ENCODE assay signal across 19 cellular contexts in the genomic region with DNA sequence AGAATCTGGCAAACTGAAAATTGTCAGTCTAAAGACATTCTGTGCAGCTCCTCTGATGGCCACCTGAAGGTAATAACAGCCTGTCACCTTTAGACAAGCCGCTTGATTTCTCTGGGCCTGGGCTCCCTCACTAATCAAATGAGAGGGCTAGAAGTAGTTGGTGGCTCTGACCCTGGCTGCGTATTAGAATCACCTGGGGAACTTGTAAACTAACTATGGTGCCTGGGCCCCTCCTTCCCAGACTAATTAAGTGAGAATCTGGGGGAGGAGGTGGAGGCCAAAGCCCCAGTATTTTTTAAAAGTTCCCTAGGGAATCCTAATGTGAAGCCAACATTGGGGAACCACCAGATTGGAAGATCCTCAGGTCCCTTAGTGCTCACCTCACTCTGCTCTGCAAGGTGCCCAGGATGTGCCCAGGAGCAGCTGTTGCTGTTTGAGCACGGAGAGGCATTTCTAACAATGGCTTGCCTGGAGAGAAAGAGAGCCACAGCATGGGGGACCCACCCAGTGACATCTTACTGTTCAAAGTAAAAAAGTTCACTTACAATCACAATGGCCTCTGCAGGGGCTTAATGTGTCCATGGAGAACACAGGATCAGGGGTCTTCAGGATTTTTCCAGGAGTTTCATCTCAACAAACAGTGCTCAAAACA.
DNase-seq lines count a peak whose midpoint lies in the region; ATAC-seq and TF ChIP-seq lines count a peak whose summit lies in the region.
"Had no signal": no experiment of that assay in that cellular context is flagged by ENCODE, and none has a peak within 500 bp of the region (broad histone marks: within the 10 kb centered on the region; RNA-seq: fewer than 3 reads in every experiment).

No MANE protein-coding gene starts in this region.

- H4K20me1 ChIP-seq in H9 (ENCODE audit: control insufficient read depth, insufficient read depth, insufficient read length) (no peaks in the 10 kb centered on the region), neural progenitor cell (ENCODE audit: low read depth) (no peaks in the 10 kb centered on the region)

- H3K4me1 ChIP-seq in H9 (ENCODE audit: insufficient read depth, low read length) (0 out of 2 replicates have a peak, but pooled peaks cover 3% of the 10 kb centered on the region), neural progenitor cell (peaks cover 22% of the 10 kb centered on the region), testis (peaks cover 3% of the 10 kb centered on the region)
- H3K4me1 ChIP-seq: A549 had no signal

- ATAC-seq in HG03571 (IDR thresholded peaks at IDR 0.05; ENCODE audit: unreplicated experiment): no peak
- ATAC-seq: A549 had no signal

- H3F3A ChIP-seq in neural progenitor cell (ENCODE audit: low read depth): peaks cover 12% of the 10 kb centered on the region

- no peak overlapping the region for H2BK15ac ChIP-seq in H9 (ENCODE audit: low read depth, low read length)

- no peak overlapping the region for H2BK5ac ChIP-seq in H9 (ENCODE audit: insufficient read length, low read length)

- no peak overlapping the region for H2AK5ac ChIP-seq in H9 (ENCODE audit: insufficient read length, low read length)

- H3K4me1 Mint-ChIP-seq in H9: peaks cover 43 to 50% of the 10 kb centered on the region in 2 experiments
- H3K4me1 Mint-ChIP-seq in neural progenitor cell: peaks cover 8% of the 10 kb centered on the region

- H4K91ac ChIP-seq in H9 (ENCODE audit: insufficient read length, low read depth, low read length): no peak overlapping the region

- no peak overlapping the region for H3K14ac ChIP-seq in H9 (ENCODE audit: insufficient read depth, low read length)

- H2BK12ac ChIP-seq in H9 (ENCODE audit: insufficient read length, low read depth, low read length): no peak overlapping the region

- H2AFZ ChIP-seq in H9 (ENCODE audit: low read length) (no peak overlapping the region), neural progenitor cell (replicated peaks) (no peak overlapping the region)

- H3K4ac ChIP-seq in H9 (ENCODE audit: low read depth, low read length): no peak overlapping the region

- no peak overlapping the region for H3K18ac ChIP-seq in H9 (ENCODE audit: insufficient read length, low read depth, low read length)

- H3K27me3 ChIP-seq in H9 (ENCODE audit: insufficient read depth, low read length) (no peaks in the 10 kb centered on the region), neural progenitor cell (no peaks in the 10 kb centered on the region), testis (no peaks in the 10 kb centered on the region)
- H3K27me3 ChIP-seq: SJCRH30 had no signal

- H3K4me2 ChIP-seq in H9 (ENCODE audit: insufficient read depth, insufficient read length, low read length): no peak overlapping the region
- H3K4me2 ChIP-seq in neural progenitor cell: no peak overlapping the region
- H3K4me2 ChIP-seq: A549 had no signal

- DNase-seq in H9: peak; percentile 67
- DNase-seq in NCI-H69 (lab: John Stamatoyannopoulos, UW): peak; percentile 76
- DNase-seq in iPS DF 19.7 (ENCODE audit: low read depth, low spot score): peak; percentile 65
- DNase-seq in neural progenitor cell (ENCODE audit: low spot score): peak; percentile 45
- no peak for DNase-seq in testis
- no peak for DNase-seq in SK-N-DZ (ENCODE audit: low spot score)
- DNase-seq in SHP77 (lab: John Stamatoyannopoulos, UW): no peak
- DNase-seq: EL, HCEC 1CT, MV-4-11, NCI-H1105 treated with DMSO at 0.1 percent for 48 hours, NCI-H187, NCI-H748 treated with DMSO at 0.1 percent for 48 hours, SJCRH30 had no signal

- H4K5ac ChIP-seq in H9 (ENCODE audit: insufficient read length, low read depth, low read length): no peak overlapping the region

- H3K9ac ChIP-seq in H9 (ENCODE audit: extremely low read depth, insufficient read length, low read length) (no peak overlapping the region), neural progenitor cell (no peak overlapping the region)

- TF ChIP-seq POLR2A in testis (IDR thresholded peaks at IDR 0.05): no peak

- H3K27me3 Mint-ChIP-seq in H9 (ENCODE audit: low read depth) (peaks cover 17% of the 10 kb centered on the region), neural progenitor cell (ENCODE audit: insufficient read depth, low read depth) (peaks cover 6% of the 10 kb centered on the region)
- H3K27me3 Mint-ChIP-seq: B cell had no signal

- no peaks in the 10 kb centered on the region for H3K36me3 ChIP-seq in neural progenitor cell
- no peaks in the 10 kb centered on the region for H3K36me3 ChIP-seq in testis (ENCODE audit: low read depth, missing control alignments)
- H3K36me3 ChIP-seq: SJCRH30 had no signal

- intact Hi-C loops in testis (cut with DNase I; ENCODE audit: low total_unique reads): no loop called here

- H3K23me2 ChIP-seq in H9 (ENCODE audit: insufficient read length, low read depth, low read length, poor library complexity, severe bottlenecking): no peaks in the 10 kb centered on the region

- H3K79me1 ChIP-seq in H9 (ENCODE audit: insufficient read depth, low read depth, low read length, poor library complexity, severe bottlenecking): no peaks in the 10 kb centered on the region

- WGBS in H9 (ENCODE audit: extremely low coverage, insufficient read length, low lambda C conversion rate): no CpG with 5 or more reads among the region's 3 CpGs
- whole genome bisulfite sequencing in testis, 2 donors: 97 to 99% methylated on average over 3 of the region's 3 CpGs

- no peak overlapping the region for H2BK20ac ChIP-seq in H9 (ENCODE audit: low read depth, low read length, poor library complexity, severe bottlenecking)

- H3K27ac ChIP-seq in H9 (ENCODE audit: insufficient read length, low read depth, low read length): no peak overlapping the region
- no peak overlapping the region for H3K27ac ChIP-seq in neural progenitor cell
- H3K27ac ChIP-seq in testis: no peak overlapping the region
- H3K27ac ChIP-seq: A549, SJCRH30 had no signal

- no peaks in the 10 kb centered on the region for H3K9me3 ChIP-seq in H9 (ENCODE audit: control insufficient read depth, low read depth, low read length)
- H3K9me3 ChIP-seq in neural progenitor cell (ENCODE audit: low read depth): no peaks in the 10 kb centered on the region
- H3K9me3 ChIP-seq in testis: no peaks in the 10 kb centered on the region
- H3K9me3 ChIP-seq: A549, SJCRH30 had no signal

- H3K79me2 ChIP-seq in H9 (ENCODE audit: insufficient read depth, low read length) (no peaks in the 10 kb centered on the region), neural progenitor cell (ENCODE audit: low read depth) (no peaks in the 10 kb centered on the region)

- H3K4me3 ChIP-seq in neural progenitor cell (no peak overlapping the region), testis (no peak overlapping the region)
- H3K4me3 ChIP-seq: A549, SJCRH30 had no signal

- H3K4me3 Mint-ChIP-seq in H9: no peak overlapping the region
- no peak overlapping the region for H3K4me3 Mint-ChIP-seq in neural progenitor cell
- H3K4me3 Mint-ChIP-seq: B cell, CD14-positive monocyte, IgD-negative memory B cell had no signal

- no peak overlapping the region for H4K8ac ChIP-seq in H9 (replicated peaks; ENCODE audit: insufficient read length, low read depth, low read length)

- H3K27ac Mint-ChIP-seq in H9 (peak overlapping the region; percentile 38 to 53 (median 49); a peak in 3 of 7 replicates), neural progenitor cell (no peak overlapping the region)
- H3K27ac Mint-ChIP-seq: B cell, CD14-positive monocyte, IgD-negative memory B cell had no signal

- H3T11ph ChIP-seq in H9 (ENCODE audit: low read length): no peak overlapping the region

- no peak overlapping the region for H2BK120ac ChIP-seq in H9 (ENCODE audit: low read depth, low read length, poor library complexity, severe bottlenecking)

- no peak overlapping the region for H3K56ac ChIP-seq in H9 (ENCODE audit: insufficient read length, low read depth, low read length)

- H3K23ac ChIP-seq in H9 (ENCODE audit: insufficient read length, low read depth, low read length): no peak overlapping the region

- H3K9me3 Mint-ChIP-seq in H9 (peaks cover 19 to 31% of the 10 kb centered on the region in 2 experiments), neural progenitor cell (peaks cover 12% of the 10 kb centered on the region)
- H3K9me3 Mint-ChIP-seq: IgD-negative memory B cell had no signal

- H3K36me3 Mint-ChIP-seq in H9 (ENCODE audit: insufficient read depth in 1 of 3, low read depth in 3 of 3) (peaks cover 0 to 30% (median 27%) of the 10 kb centered on the region in 3 experiments; a peak in 5 of 7 replicates), neural progenitor cell (no peaks in the 10 kb centered on the region)
- H3K36me3 Mint-ChIP-seq: CD14-positive monocyte had no signal

- TF ChIP-seq CTCF in H9 (conservative IDR thresholded peaks at IDR 0.05): no peak
- TF ChIP-seq CTCF in neural progenitor cell (IDR thresholded peaks at IDR 0.05): no peak
- no peak for TF ChIP-seq CTCF in testis (IDR thresholded peaks at IDR 0.05)

Comparison
In these comparisons a context has a peak if more than half of its experiments do, and no peak if none do; other contexts are left out.
1. DNase-seq: peak in H9 (single experiment), NCI-H69 (single experiment), iPS DF 19.7 (single experiment) and neural progenitor cell (single experiment); none in testis (single experiment), SK-N-DZ (single experiment) and SHP77 (0 of 2).